30 cellular contexts compared by ENCODE assay signal in genomic region chr15:71733122-71733521, GRCh38.
"Had no signal": no experiment of that assay in that cellular context is flagged by ENCODE, and none has a peak within 500 bp of the region (broad histone marks: within the 10 kb centered on the region; RNA-seq: fewer than 3 reads in every experiment).

No MANE protein-coding gene starts in this region.

- H3K27ac ChIP-seq: ascending aorta, breast epithelium, cardiac muscle cell, colonic mucosa, dorsolateral prefrontal cortex, esophagus muscularis mucosa, foreskin keratinocyte, gastrocnemius medialis, WERI-Rb-1 had no signal

- H3K9me3 ChIP-seq: ascending aorta, breast epithelium, colonic mucosa, esophagus muscularis mucosa, gastrocnemius medialis had no signal

- ATAC-seq: activated CD4-positive, CD25-positive, alpha-beta regulatory T cell treated with anti-CD3 and anti-CD28 coated beads, Interleukin-2, amount 50 U/mL, for 24 hours; activated naive CD4-positive, alpha-beta T cell treated with anti-CD3 and anti-CD28 coated beads, Interleukin-2, amount 50 U/mL, for 72 hours; activated T-cell treated with anti-CD3 and anti-CD28 coated beads, Interleukin-2, amount 50 U/mL, for 72 hours; foreskin keratinocyte; gastrocnemius medialis; T-helper 17 cell had no signal

- H3K4me1 ChIP-seq: breast epithelium, colonic mucosa had no signal

- H3K27me3 ChIP-seq: ascending aorta, breast epithelium, cardiac muscle cell, colonic mucosa, esophagus muscularis mucosa, foreskin keratinocyte, gastrocnemius medialis had no signal

- H3K4me3 ChIP-seq: ascending aorta, breast epithelium, cardiac muscle cell, colonic mucosa, dorsolateral prefrontal cortex, esophagus muscularis mucosa, gastrocnemius medialis had no signal

- DNase-seq: activated B cell treated with CpG ODN at 0.5 μM for 24 hours; activated CD4-positive, alpha-beta memory T cell treated with anti-CD3 and anti-CD28 coated beads, Interleukin-2, amount 10 ng/mL, durations not matched to agents 7 days and 5 days; activated CD4-positive, alpha-beta T cell treated with anti-CD3 and anti-CD28 coated beads, Interleukin-2, amount 10 ng/mL, durations not matched to agents 24 days and 14 days; activated CD8-positive, alpha-beta memory T cell treated with anti-CD3 and anti-CD28 coated beads, Interleukin-2, amount 50 U/mL, for 48 hours; activated gamma-delta T cell; activated naive CD4-positive, alpha-beta T cell; activated naive CD4-positive, alpha-beta T cell treated with anti-CD3 and anti-CD28 coated beads, Interleukin-2, amount 10 ng/mL, durations not matched to agents 7 days and 5 days; activated naive CD8-positive, alpha-beta T cell treated with anti-CD3 and anti-CD28 coated beads, Interleukin-2, amount 10 ng/mL, durations not matched to agents 7 days and 5 days; activated T-cell treated with anti-CD3 and anti-CD28 coated beads for 4 hours; activated T-cell treated with anti-CD3 and anti-CD28 coated beads, Interleukin-2, amount 50 U/mL, for 24 hours; activated T-cell treated with anti-CD3 and anti-CD28 coated beads, Interleukin-2, amount 50 U/mL, for 72 hours; central memory CD4-positive, alpha-beta T cell; cerebellar nuclear complex; dorsolateral prefrontal cortex; effector memory CD4-positive, alpha-beta T cell; erythroblast; foreskin keratinocyte; gastrocnemius medialis; glutamatergic neuron; T-helper 1 cell; T-helper 17 cell; T1000; WERI-Rb-1 had no signal

- H3K36me3 ChIP-seq: breast epithelium, cardiac muscle cell, colonic mucosa, esophagus muscularis mucosa, gastrocnemius medialis, WERI-Rb-1 had no signal
